Comparison of ENCODE assay signal across 1 cellular context in the genomic region with DNA sequence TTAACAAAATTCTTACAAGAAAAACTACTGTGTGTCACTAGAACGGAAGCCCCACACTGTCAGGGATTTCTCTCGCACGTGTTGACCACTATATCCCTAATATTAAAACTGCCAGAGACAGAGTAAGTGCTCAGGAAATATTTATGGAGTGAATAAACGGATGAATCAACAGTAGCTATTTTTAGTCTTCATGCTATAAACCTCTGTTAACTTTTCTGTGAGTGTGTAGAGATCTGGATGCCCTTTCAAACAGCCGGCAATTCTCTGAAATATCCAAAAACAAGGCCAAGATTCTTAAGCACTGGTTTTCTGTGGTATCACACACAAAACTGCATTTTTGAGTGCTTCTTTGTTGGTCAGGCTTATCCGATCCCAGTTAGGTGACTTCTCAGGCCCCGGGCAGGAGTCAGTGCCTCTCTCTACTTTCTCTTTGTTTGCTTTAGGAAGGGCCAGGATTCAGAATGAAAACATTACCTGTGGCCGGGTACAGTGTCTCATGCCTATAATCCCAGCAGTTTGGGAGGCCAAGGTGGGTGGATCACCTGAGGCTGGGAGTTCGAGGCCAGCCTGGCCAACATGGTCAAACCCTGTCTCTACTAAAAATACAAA.
TF ChIP-seq lines count a peak whose summit lies in the region.

No MANE protein-coding gene starts in this region.

TF ChIP-seq in HepG2, 621 proteins besides CTCF, POLR2A, EP300 and RAD21 (continued from another document and continues in another):
- TF ChIP-seq, protein P1, sequence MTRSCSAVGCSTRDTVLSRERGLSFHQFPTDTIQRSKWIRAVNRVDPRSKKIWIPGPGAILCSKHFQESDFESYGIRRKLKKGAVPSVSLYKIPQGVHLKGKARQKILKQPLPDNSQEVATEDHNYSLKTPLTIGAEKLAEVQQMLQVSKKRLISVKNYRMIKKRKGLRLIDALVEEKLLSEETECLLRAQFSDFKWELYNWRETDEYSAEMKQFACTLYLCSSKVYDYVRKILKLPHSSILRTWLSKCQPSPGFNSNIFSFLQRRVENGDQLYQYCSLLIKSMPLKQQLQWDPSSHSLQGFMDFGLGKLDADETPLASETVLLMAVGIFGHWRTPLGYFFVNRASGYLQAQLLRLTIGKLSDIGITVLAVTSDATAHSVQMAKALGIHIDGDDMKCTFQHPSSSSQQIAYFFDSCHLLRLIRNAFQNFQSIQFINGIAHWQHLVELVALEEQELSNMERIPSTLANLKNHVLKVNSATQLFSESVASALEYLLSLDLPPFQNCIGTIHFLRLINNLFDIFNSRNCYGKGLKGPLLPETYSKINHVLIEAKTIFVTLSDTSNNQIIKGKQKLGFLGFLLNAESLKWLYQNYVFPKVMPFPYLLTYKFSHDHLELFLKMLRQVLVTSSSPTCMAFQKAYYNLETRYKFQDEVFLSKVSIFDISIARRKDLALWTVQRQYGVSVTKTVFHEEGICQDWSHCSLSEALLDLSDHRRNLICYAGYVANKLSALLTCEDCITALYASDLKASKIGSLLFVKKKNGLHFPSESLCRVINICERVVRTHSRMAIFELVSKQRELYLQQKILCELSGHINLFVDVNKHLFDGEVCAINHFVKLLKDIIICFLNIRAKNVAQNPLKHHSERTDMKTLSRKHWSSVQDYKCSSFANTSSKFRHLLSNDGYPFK (CRISPR knock-in tag; IDR thresholded peaks at IDR 0.05; ENCODE audit: borderline replicate concordance), result no peak
- TF ChIP-seq RFX1 (IDR thresholded peaks at IDR 0.05) (no peak), PAWR (CRISPR knock-in tag; IDR thresholded peaks at IDR 0.05; ENCODE audit: borderline replicate concordance) (no peak), ZNF564 (CRISPR knock-in tag; IDR thresholded peaks at IDR 0.05) (no peak), HIVEP1 (CRISPR knock-in tag; IDR thresholded peaks at IDR 0.05) (no peak), NFE2L1 (CRISPR knock-in tag; IDR thresholded peaks at IDR 0.05; ENCODE audit: borderline replicate concordance) (no peak), STAT5B (CRISPR knock-in tag; IDR thresholded peaks at IDR 0.05) (no peak), ZNF24 (IDR thresholded peaks at IDR 0.05) (no peak), PHF20 (CRISPR knock-in tag; IDR thresholded peaks at IDR 0.05) (no peak), ZNF672 (CRISPR knock-in tag; IDR thresholded peaks at IDR 0.05) (no peak), MXD4 (CRISPR knock-in tag; IDR thresholded peaks at IDR 0.05) (no peak), GATAD1 (CRISPR knock-in tag; IDR thresholded peaks at IDR 0.05) (no peak), ZNF816 (CRISPR knock-in tag; IDR thresholded peaks at IDR 0.05; ENCODE audit: borderline replicate concordance) (no peak), ATF7 (IDR thresholded peaks at IDR 0.05) (no peak), ATF7 (CRISPR knock-in tag; IDR thresholded peaks at IDR 0.05) (no peak), RFXANK (CRISPR knock-in tag; IDR thresholded peaks at IDR 0.05) (no peak), ZNF781 (CRISPR knock-in tag; IDR thresholded peaks at IDR 0.05; ENCODE audit: borderline replicate concordance, not compliant biosample characterization) (no peak), ZNF350 (CRISPR knock-in tag; IDR thresholded peaks at IDR 0.05; ENCODE audit: borderline replicate concordance, low read depth) (no peak), ZNF430 (CRISPR knock-in tag; IDR thresholded peaks at IDR 0.05) (no peak; the same call in 1 of the 2 replicates), SRSF1 (optimal IDR thresholded peaks at IDR 0.05; ENCODE audit: low read depth, low read length) (no peak), HNF4A (CRISPR knock-in tag; IDR thresholded peaks at IDR 0.05) (no peak), ZNF792 (CRISPR knock-in tag; IDR thresholded peaks at IDR 0.05) (no peak), ERF (CRISPR knock-in tag; IDR thresholded peaks at IDR 0.05) (no peak), MATR3 (CRISPR knock-in tag; IDR thresholded peaks at IDR 0.05) (no peak), TSC22D2 (CRISPR knock-in tag; IDR thresholded peaks at IDR 0.05; ENCODE audit: borderline replicate concordance) (no peak), ZNF382 (CRISPR knock-in tag; IDR thresholded peaks at IDR 0.05; ENCODE audit: borderline replicate concordance) (no peak), ZNF567 (CRISPR knock-in tag; IDR thresholded peaks at IDR 0.05; ENCODE audit: borderline replicate concordance) (0 out of 2 replicates have a peak, but pooled peaks have one; percentile 66), RCOR2 (CRISPR knock-in tag; IDR thresholded peaks at IDR 0.05) (0 out of 2 replicates have a peak, but pooled peaks have one; percentile 30), ZSCAN29 (CRISPR knock-in tag; conservative IDR thresholded peaks at IDR 0.05) (peak; percentile 70; the same call in 1 of the 2 replicates), GABPA (IDR thresholded peaks at IDR 0.05; ENCODE audit: low read depth, low read length) (no peak), GABPA (CRISPR knock-in tag; IDR thresholded peaks at IDR 0.05; ENCODE audit: low read depth) (no peak), NFYB (CRISPR knock-in tag; IDR thresholded peaks at IDR 0.05) (no peak), ZBTB20 (CRISPR knock-in tag; IDR thresholded peaks at IDR 0.05; ENCODE audit: borderline replicate concordance, low read depth) (no peak), ZNF644 (CRISPR knock-in tag; IDR thresholded peaks at IDR 0.05; ENCODE audit: low read depth) (no peak), SSRP1 (CRISPR knock-in tag; IDR thresholded peaks at IDR 0.05) (no peak)
- TF ChIP-seq, protein P2, sequence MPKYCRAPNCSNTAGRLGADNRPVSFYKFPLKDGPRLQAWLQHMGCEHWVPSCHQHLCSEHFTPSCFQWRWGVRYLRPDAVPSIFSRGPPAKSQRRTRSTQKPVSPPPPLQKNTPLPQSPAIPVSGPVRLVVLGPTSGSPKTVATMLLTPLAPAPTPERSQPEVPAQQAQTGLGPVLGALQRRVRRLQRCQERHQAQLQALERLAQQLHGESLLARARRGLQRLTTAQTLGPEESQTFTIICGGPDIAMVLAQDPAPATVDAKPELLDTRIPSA (CRISPR knock-in tag; IDR thresholded peaks at IDR 0.05; ENCODE audit: borderline replicate concordance), result no peak
- TF ChIP-seq, protein P3, sequence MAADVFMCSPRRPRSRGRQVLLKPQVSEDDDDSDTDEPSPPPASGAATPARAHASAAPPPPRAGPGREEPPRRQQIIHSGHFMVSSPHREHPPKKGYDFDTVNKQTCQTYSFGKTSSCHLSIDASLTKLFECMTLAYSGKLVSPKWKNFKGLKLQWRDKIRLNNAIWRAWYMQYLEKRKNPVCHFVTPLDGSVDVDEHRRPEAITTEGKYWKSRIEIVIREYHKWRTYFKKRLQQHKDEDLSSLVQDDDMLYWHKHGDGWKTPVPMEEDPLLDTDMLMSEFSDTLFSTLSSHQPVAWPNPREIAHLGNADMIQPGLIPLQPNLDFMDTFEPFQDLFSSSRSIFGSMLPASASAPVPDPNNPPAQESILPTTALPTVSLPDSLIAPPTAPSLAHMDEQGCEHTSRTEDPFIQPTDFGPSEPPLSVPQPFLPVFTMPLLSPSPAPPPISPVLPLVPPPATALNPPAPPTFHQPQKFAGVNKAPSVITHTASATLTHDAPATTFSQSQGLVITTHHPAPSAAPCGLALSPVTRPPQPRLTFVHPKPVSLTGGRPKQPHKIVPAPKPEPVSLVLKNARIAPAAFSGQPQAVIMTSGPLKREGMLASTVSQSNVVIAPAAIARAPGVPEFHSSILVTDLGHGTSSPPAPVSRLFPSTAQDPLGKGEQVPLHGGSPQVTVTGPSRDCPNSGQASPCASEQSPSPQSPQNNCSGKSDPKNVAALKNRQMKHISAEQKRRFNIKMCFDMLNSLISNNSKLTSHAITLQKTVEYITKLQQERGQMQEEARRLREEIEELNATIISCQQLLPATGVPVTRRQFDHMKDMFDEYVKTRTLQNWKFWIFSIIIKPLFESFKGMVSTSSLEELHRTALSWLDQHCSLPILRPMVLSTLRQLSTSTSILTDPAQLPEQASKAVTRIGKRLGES (CRISPR knock-in tag; IDR thresholded peaks at IDR 0.05; ENCODE audit: borderline replicate concordance), result no peak
- TF ChIP-seq, protein P4, sequence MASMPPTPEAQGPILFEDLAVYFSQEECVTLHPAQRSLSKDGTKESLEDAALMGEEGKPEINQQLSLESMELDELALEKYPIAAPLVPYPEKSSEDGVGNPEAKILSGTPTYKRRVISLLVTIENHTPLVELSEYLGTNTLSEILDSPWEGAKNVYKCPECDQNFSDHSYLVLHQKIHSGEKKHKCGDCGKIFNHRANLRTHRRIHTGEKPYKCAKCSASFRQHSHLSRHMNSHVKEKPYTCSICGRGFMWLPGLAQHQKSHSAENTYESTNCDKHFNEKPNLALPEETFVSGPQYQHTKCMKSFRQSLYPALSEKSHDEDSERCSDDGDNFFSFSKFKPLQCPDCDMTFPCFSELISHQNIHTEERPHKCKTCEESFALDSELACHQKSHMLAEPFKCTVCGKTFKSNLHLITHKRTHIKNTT (CRISPR knock-in tag; IDR thresholded peaks at IDR 0.05), result no peak
- TF ChIP-seq, protein P5, sequence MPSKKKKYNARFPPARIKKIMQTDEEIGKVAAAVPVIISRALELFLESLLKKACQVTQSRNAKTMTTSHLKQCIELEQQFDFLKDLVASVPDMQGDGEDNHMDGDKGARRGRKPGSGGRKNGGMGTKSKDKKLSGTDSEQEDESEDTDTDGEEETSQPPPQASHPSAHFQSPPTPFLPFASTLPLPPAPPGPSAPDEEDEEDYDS (CRISPR knock-in tag; IDR thresholded peaks at IDR 0.05), result no peak
- TF ChIP-seq, protein P6, sequence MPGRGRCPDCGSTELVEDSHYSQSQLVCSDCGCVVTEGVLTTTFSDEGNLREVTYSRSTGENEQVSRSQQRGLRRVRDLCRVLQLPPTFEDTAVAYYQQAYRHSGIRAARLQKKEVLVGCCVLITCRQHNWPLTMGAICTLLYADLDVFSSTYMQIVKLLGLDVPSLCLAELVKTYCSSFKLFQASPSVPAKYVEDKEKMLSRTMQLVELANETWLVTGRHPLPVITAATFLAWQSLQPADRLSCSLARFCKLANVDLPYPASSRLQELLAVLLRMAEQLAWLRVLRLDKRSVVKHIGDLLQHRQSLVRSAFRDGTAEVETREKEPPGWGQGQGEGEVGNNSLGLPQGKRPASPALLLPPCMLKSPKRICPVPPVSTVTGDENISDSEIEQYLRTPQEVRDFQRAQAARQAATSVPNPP (CRISPR knock-in tag; IDR thresholded peaks at IDR 0.05), result no peak
- TF ChIP-seq, protein P7, sequence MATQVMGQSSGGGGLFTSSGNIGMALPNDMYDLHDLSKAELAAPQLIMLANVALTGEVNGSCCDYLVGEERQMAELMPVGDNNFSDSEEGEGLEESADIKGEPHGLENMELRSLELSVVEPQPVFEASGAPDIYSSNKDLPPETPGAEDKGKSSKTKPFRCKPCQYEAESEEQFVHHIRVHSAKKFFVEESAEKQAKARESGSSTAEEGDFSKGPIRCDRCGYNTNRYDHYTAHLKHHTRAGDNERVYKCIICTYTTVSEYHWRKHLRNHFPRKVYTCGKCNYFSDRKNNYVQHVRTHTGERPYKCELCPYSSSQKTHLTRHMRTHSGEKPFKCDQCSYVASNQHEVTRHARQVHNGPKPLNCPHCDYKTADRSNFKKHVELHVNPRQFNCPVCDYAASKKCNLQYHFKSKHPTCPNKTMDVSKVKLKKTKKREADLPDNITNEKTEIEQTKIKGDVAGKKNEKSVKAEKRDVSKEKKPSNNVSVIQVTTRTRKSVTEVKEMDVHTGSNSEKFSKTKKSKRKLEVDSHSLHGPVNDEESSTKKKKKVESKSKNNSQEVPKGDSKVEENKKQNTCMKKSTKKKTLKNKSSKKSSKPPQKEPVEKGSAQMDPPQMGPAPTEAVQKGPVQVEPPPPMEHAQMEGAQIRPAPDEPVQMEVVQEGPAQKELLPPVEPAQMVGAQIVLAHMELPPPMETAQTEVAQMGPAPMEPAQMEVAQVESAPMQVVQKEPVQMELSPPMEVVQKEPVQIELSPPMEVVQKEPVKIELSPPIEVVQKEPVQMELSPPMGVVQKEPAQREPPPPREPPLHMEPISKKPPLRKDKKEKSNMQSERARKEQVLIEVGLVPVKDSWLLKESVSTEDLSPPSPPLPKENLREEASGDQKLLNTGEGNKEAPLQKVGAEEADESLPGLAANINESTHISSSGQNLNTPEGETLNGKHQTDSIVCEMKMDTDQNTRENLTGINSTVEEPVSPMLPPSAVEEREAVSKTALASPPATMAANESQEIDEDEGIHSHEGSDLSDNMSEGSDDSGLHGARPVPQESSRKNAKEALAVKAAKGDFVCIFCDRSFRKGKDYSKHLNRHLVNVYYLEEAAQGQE (IDR thresholded peaks at IDR 0.05; ENCODE audit: borderline replicate concordance in 1 of 2, low read depth in 1 of 2, low read length in 2 of 2), result no peak
- TF ChIP-seq, protein P8, sequence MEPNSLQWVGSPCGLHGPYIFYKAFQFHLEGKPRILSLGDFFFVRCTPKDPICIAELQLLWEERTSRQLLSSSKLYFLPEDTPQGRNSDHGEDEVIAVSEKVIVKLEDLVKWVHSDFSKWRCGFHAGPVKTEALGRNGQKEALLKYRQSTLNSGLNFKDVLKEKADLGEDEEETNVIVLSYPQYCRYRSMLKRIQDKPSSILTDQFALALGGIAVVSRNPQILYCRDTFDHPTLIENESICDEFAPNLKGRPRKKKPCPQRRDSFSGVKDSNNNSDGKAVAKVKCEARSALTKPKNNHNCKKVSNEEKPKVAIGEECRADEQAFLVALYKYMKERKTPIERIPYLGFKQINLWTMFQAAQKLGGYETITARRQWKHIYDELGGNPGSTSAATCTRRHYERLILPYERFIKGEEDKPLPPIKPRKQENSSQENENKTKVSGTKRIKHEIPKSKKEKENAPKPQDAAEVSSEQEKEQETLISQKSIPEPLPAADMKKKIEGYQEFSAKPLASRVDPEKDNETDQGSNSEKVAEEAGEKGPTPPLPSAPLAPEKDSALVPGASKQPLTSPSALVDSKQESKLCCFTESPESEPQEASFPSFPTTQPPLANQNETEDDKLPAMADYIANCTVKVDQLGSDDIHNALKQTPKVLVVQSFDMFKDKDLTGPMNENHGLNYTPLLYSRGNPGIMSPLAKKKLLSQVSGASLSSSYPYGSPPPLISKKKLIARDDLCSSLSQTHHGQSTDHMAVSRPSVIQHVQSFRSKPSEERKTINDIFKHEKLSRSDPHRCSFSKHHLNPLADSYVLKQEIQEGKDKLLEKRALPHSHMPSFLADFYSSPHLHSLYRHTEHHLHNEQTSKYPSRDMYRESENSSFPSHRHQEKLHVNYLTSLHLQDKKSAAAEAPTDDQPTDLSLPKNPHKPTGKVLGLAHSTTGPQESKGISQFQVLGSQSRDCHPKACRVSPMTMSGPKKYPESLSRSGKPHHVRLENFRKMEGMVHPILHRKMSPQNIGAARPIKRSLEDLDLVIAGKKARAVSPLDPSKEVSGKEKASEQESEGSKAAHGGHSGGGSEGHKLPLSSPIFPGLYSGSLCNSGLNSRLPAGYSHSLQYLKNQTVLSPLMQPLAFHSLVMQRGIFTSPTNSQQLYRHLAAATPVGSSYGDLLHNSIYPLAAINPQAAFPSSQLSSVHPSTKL (CRISPR knock-in tag; IDR thresholded peaks at IDR 0.05), result peak; percentile 54; the same call in 1 of the 2 replicates
- TF ChIP-seq, protein P9, sequence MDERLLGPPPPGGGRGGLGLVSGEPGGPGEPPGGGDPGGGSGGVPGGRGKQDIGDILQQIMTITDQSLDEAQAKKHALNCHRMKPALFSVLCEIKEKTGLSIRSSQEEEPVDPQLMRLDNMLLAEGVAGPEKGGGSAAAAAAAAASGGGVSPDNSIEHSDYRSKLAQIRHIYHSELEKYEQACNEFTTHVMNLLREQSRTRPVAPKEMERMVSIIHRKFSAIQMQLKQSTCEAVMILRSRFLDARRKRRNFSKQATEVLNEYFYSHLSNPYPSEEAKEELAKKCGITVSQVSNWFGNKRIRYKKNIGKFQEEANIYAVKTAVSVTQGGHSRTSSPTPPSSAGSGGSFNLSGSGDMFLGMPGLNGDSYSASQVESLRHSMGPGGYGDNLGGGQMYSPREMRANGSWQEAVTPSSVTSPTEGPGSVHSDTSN (CRISPR knock-in tag; IDR thresholded peaks at IDR 0.05), result no peak
- TF ChIP-seq, protein P10, sequence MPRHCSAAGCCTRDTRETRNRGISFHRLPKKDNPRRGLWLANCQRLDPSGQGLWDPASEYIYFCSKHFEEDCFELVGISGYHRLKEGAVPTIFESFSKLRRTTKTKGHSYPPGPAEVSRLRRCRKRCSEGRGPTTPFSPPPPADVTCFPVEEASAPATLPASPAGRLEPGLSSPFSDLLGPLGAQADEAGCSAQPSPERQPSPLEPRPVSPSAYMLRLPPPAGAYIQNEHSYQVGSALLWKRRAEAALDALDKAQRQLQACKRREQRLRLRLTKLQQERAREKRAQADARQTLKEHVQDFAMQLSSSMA (CRISPR knock-in tag; IDR thresholded peaks at IDR 0.05), result no peak
